In the genomic region with DNA sequence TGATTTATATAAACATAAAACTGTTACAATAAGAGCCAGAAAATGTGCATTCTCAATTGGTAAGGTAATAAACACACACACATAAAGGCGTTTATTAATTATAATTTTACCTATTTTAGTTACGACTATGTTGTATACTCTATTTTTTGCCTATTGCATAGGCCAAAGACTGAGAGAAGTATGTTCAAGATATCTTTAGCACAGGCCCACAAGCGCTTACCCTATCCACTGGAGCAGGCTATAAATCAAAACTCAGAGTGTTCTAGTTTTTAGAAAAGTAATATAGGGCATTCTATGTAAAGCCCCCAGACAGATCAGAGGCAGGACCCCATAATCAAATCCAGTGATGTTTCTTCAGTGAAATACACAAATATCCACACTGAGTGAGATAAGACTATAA, we compare ENCODE assay signal across 29 cellular contexts.
"Had no signal": no experiment of that assay in that cellular context is flagged by ENCODE, and none has a peak within 500 bp of the region (broad histone marks: within the 10 kb centered on the region; RNA-seq: fewer than 3 reads in every experiment).

No MANE protein-coding gene starts in this region.

- DNase-seq: activated B cell treated with CpG ODN at 0.5 μM for 24 hours; activated CD4-positive, alpha-beta T cell treated with anti-CD3 and anti-CD28 coated beads for 48 hours; activated CD4-positive, alpha-beta T cell treated with anti-CD3 and anti-CD28 coated beads, Interleukin-2, amount 50 U/mL, for 1 hour; activated CD4-positive, alpha-beta T cell treated with anti-CD3 and anti-CD28 coated beads, Interleukin-2, amount 50 U/mL, for 48 hours; activated CD8-positive, alpha-beta memory T cell treated with anti-CD3 and anti-CD28 coated beads for 24 hours; activated CD8-positive, alpha-beta T cell treated with anti-CD3 and anti-CD28 coated beads for 36 hours; activated effector memory CD4-positive, alpha-beta T cell treated with Interleukin-2 at 50 U/mL for 16 hours; activated gamma-delta T cell treated with Interleukin-2 at 50 U/mL for 16 hours; activated naive CD4-positive, alpha-beta T cell treated with anti-CD3 and anti-CD28 coated beads, Interleukin-2, amount 50 U/mL, for 16 hours; activated naive CD4-positive, alpha-beta T cell treated with Interleukin-2 at 50 U/mL for 16 hours; activated T-cell treated with anti-CD3 and anti-CD28 coated beads, Interleukin-2, amount 50 U/mL, for 4 hours; amniotic stem cell; anterior cingulate cortex; brain microvascular endothelial cell; caudate nucleus; cortex of kidney; dermis blood vessel endothelial cell; effector CD4-positive, alpha-beta T cell; effector memory CD8-positive, alpha-beta T cell; erythroblast; foreskin keratinocyte; gastrocnemius medialis; glutamatergic neuron; T-helper 1 cell; T-helper 17 cell; T1000; WERI-Rb-1 had no signal

- ATAC-seq: activated CD4-positive, CD25-positive, alpha-beta regulatory T cell treated with anti-CD3 and anti-CD28 coated beads, Interleukin-2, amount 50 U/mL, for 24 hours; activated CD8-positive, alpha-beta T cell treated with anti-CD3 and anti-CD28 coated beads for 36 hours; activated T-cell treated with anti-CD3 and anti-CD28 coated beads, Interleukin-2, amount 50 U/mL, for 4 hours; activated T-helper 17 cell treated with anti-CD3 and anti-CD28 coated beads, Interleukin-2, amount 50 U/mL, for 72 hours; effector memory CD8-positive, alpha-beta T cell; foreskin keratinocyte; gastrocnemius medialis; T-helper 17 cell had no signal
